In genomic region chr12:49058366-49059062, GRCh38 we compare ENCODE assay signal across 9 cellular contexts. TPM values are rescaled to one million over a fixed set of nuclear protein-coding genes. Genes with fewer than 3 reads are reported as not detected.
DNase-seq lines count a peak whose midpoint lies in the region; ATAC-seq, FAIRE-seq and TF ChIP-seq lines count a peak whose summit lies in the region.
"Had no signal": no experiment of that assay in that cellular context is flagged by ENCODE, and none has a peak within 500 bp of the region (broad histone marks: within the 10 kb centered on the region; RNA-seq: fewer than 3 reads in every experiment).

No MANE protein-coding gene starts in this region.

- no peak for ATAC-seq in T-helper 17 cell
- no peak for ATAC-seq in HG02763 (IDR thresholded peaks at IDR 0.05; ENCODE audit: unreplicated experiment)

- TF ChIP-seq CTCF in glutamatergic neuron (IDR thresholded peaks at IDR 0.05; ENCODE audit: partially characterized antibody, unreplicated experiment), result no peak

- H3K27me3 ChIP-seq in H7 (ENCODE audit: control insufficient read depth, insufficient read depth, low read length) (no peaks in the 10 kb centered on the region), small intestine (ENCODE audit: control insufficient read depth in 2 of 2, insufficient read depth in 2 of 2, low read length in 2 of 2) (no peaks in the 10 kb centered on the region)

- H3K4me3 Mint-ChIP-seq in T-helper 17 cell (peak overlapping the region; percentile 95), glutamatergic neuron (ENCODE audit: unreplicated experiment) (peak overlapping the region; percentile 98)

- peak; percentile 40 for DNase-seq in H7
- no peak for DNase-seq in T-helper 17 cell
- DNase-seq in glutamatergic neuron, result no peak
- no peak for DNase-seq in small intestine
- no peak for DNase-seq in DMS79 (lab: John Stamatoyannopoulos, UW)
- no peak for DNase-seq in NCI-H510A (lab: John Stamatoyannopoulos, UW)
- DNase-seq in GM19238 (ENCODE audit: insufficient read length, low spot score), result no peak
- DNase-seq: NCI-H2081 had no signal

- peaks cover 14 to 17% of the 10 kb centered on the region in 2 donors for H3K4me1 ChIP-seq in small intestine (ENCODE audit: control insufficient read depth in 2 of 2, insufficient read depth in 1 of 2, low read depth in 1 of 2, low read length in 1 of 2)

- FAIRE-seq in small intestine (lab: Jason Lieb, UNC), result no peak

- H3K27ac Mint-ChIP-seq in T-helper 17 cell (peak overlapping the region; percentile 96), glutamatergic neuron (ENCODE audit: unreplicated experiment) (peak overlapping the region; percentile 93)

- H3K4me1 Mint-ChIP-seq in T-helper 17 cell (peaks cover 54% of the 10 kb centered on the region), glutamatergic neuron (ENCODE audit: low read depth, unreplicated experiment) (peaks cover 28% of the 10 kb centered on the region)

- H3K36me3 Mint-ChIP-seq in T-helper 17 cell (ENCODE audit: low read depth), result peaks cover 4% of the 10 kb centered on the region
- no peaks in the 10 kb centered on the region for H3K36me3 Mint-ChIP-seq in glutamatergic neuron (ENCODE audit: unreplicated experiment)

- H3K27ac ChIP-seq in small intestine (ENCODE audit: low read depth in 1 of 2, low read length in 1 of 2), result peak overlapping the region in 1 of 2 donors; percentile 95

- H3K4me3 ChIP-seq in H7 (ENCODE audit: insufficient read depth, low read depth, low read length) (peak overlapping the region; percentile 88), small intestine (ENCODE audit: low read depth in 1 of 2, low read length in 2 of 2) (peak overlapping the region; percentile 91 to 99)

- no peaks in the 10 kb centered on the region for H3K9me3 ChIP-seq in T-helper 17 cell (ENCODE audit: control insufficient read depth, low read length, poor library complexity, severe bottlenecking)
- no peaks in the 10 kb centered on the region for H3K9me3 ChIP-seq in small intestine (ENCODE audit: control insufficient read depth, low read depth)

- H3K36me3 ChIP-seq in H7 (replicated peaks; ENCODE audit: control insufficient read depth, insufficient read depth, low read length) (peaks cover 15% of the 10 kb centered on the region), small intestine (ENCODE audit: control insufficient read depth in 2 of 2, insufficient read depth in 2 of 2, low read length in 2 of 2) (peaks cover 0 to 8% of the 10 kb centered on the region in 2 donors)

- peaks cover 11% of the 10 kb centered on the region for H3K9me3 Mint-ChIP-seq in glutamatergic neuron (ENCODE audit: unreplicated experiment)

- no peaks in the 10 kb centered on the region for H3K27me3 Mint-ChIP-seq in T-helper 17 cell
- H3K27me3 Mint-ChIP-seq in glutamatergic neuron (ENCODE audit: unreplicated experiment), result peaks cover 16% of the 10 kb centered on the region

- WGBS in small intestine, 3 donors, result 1 to 6% (median 5%) methylated on average over 5 of the region's 5 CpGs

RNA-seq across cellular contexts. Expression of gene KMT2D, which starts 2.1 kb away (rescaled TPM):
- total RNA-seq in H7 (2014; rRNA removed; shearing (Covaris generic)), result 16.2 and 20.8 TPM in 2 replicates
- total RNA-seq in T-helper 17 cell (100 to 1,000 TPM; 137 to 139 TPM), glutamatergic neuron (ENCODE audit: unreplicated experiment) (144 TPM)
- 10 to 100 TPM in 2 of 3 donors, 1 to 10 TPM in 1; 5.4 to 34.8 (median 10.7) TPM for polyA plus RNA-seq in small intestine

RNA-seq across cellular contexts. Expression of gene RHEBL1, which starts 11.3 kb away (rescaled TPM):
- total RNA-seq in H7 (2014; rRNA removed; shearing (Covaris generic)), result 5.5 and 7.1 TPM in 2 replicates
- total RNA-seq in T-helper 17 cell (1 to 10 TPM; 7.9 to 8.1 TPM), glutamatergic neuron (ENCODE audit: unreplicated experiment) (2.3 TPM)
- polyA plus RNA-seq in small intestine, result 1 to 10 TPM in 2 of 3 donors, not detected in 1; 1.2 to 1.4 TPM

RNA-seq across cellular contexts. Expression of gene DHH, which starts 36.1 kb away (rescaled TPM):
- not detected in 2 replicates for total RNA-seq in H7 (2014; rRNA removed; shearing (Covaris generic))
- total RNA-seq in T-helper 17 cell, result under 1 TPM; 0.17 to 0.44 TPM
- 1.2 TPM for total RNA-seq in glutamatergic neuron (ENCODE audit: unreplicated experiment)
- polyA plus RNA-seq in small intestine, result 1 to 10 TPM in 1 of 3 donors, not detected in 2; 2.3 TPM

RNA-seq across cellular contexts. Expression of gene PRKAG1, which starts 39.9 kb away (rescaled TPM):
- total RNA-seq in H7 (2014; rRNA removed; shearing (Covaris generic)), result 44.2 and 51.1 TPM in 2 replicates
- 10 to 100 TPM; 41.4 to 47.7 TPM for total RNA-seq in T-helper 17 cell
- 58.2 TPM for total RNA-seq in glutamatergic neuron (ENCODE audit: unreplicated experiment)
- 10 to 100 TPM; 50.0 to 60.6 (median 60.5) TPM for polyA plus RNA-seq in small intestine

RNA-seq across cellular contexts. Expression of gene LMBR1L, which starts 52.1 kb away (rescaled TPM):
- 63.0 and 75.6 TPM in 2 replicates for total RNA-seq in H7 (2014; rRNA removed; shearing (Covaris generic))
- total RNA-seq in T-helper 17 cell (100 to 1,000 TPM; 257 to 270 TPM), glutamatergic neuron (ENCODE audit: unreplicated experiment) (371 TPM)
- polyA plus RNA-seq in small intestine, result 100 to 1,000 TPM in 1 of 3 donors, 10 to 100 TPM in 2; 27.6 to 110 (median 65.4) TPM
